In genomic region chr1:28648493-28649238, GRCh38 we compare ENCODE assay signal across 1 cellular context.
TF ChIP-seq lines count a peak whose summit lies in the region.

Gene RNU11, plus strand, starts transcription at chr1:28648600.

TF ChIP-seq in HepG2, 621 proteins besides CTCF, POLR2A, EP300 and RAD21 (continued from another document and continues in another):
- TF ChIP-seq RARG (CRISPR knock-in tag; IDR thresholded peaks at IDR 0.05; ENCODE audit: low read depth) (peak; percentile 96; the same call in 1 of the 2 replicates), ZKSCAN8 (CRISPR knock-in tag; IDR thresholded peaks at IDR 0.05; ENCODE audit: borderline replicate concordance) (peak; percentile 93; the same call in 1 of the 2 replicates), ZNF687 (CRISPR knock-in tag; IDR thresholded peaks at IDR 0.05) (no peak), HNRNPUL1 (IDR thresholded peaks at IDR 0.05; ENCODE audit: low read depth, low read length) (no peak), ZNF792 (CRISPR knock-in tag; IDR thresholded peaks at IDR 0.05) (peak; percentile 87), ZFP36L2 (CRISPR knock-in tag; IDR thresholded peaks at IDR 0.05) (no peak), SIN3A (IDR thresholded peaks at IDR 0.05; ENCODE audit: borderline replicate concordance, low read depth, low read length) (peak; percentile 98), FOXO4 (CRISPR knock-in tag; conservative IDR thresholded peaks at IDR 0.05) (no peak), ELF1 (CRISPR knock-in tag; IDR thresholded peaks at IDR 0.05) (peak; percentile 53), ERF (CRISPR knock-in tag; IDR thresholded peaks at IDR 0.05) (peak; percentile 88), AKNA (CRISPR knock-in tag; IDR thresholded peaks at IDR 0.05; ENCODE audit: borderline replicate concordance) (0 out of 2 replicates have a peak, but pooled peaks have one; percentile 67), SRSF1 (optimal IDR thresholded peaks at IDR 0.05; ENCODE audit: low read depth, low read length) (peak; percentile 46), KLF13 (CRISPR knock-in tag; IDR thresholded peaks at IDR 0.05) (no peak), DMAP1 (CRISPR knock-in tag; IDR thresholded peaks at IDR 0.05) (no peak; the same call in none of the 2 replicates), HDAC1 (CRISPR knock-in tag; IDR thresholded peaks at IDR 0.05) (no peak), ZNF136 (CRISPR knock-in tag; IDR thresholded peaks at IDR 0.05; ENCODE audit: low read depth) (no peak; the same call in 1 of the 2 replicates), HIC2 (CRISPR knock-in tag; IDR thresholded peaks at IDR 0.05; ENCODE audit: low read depth) (0 out of 2 replicates have a peak, but pooled peaks have one; percentile 29), NAIF1 (CRISPR knock-in tag; IDR thresholded peaks at IDR 0.05; ENCODE audit: borderline replicate concordance) (peak; percentile 96), ZNF704 (CRISPR knock-in tag; IDR thresholded peaks at IDR 0.05; ENCODE audit: borderline replicate concordance) (no peak), MED8 (CRISPR knock-in tag; IDR thresholded peaks at IDR 0.05; ENCODE audit: insufficient replicate concordance) (peak; percentile 100), ZBTB20 (CRISPR knock-in tag; IDR thresholded peaks at IDR 0.05; ENCODE audit: borderline replicate concordance, low read depth) (no peak), ZUFSP (CRISPR knock-in tag; IDR thresholded peaks at IDR 0.05; ENCODE audit: borderline replicate concordance) (no peak), SNAI1 (CRISPR knock-in tag; IDR thresholded peaks at IDR 0.05; ENCODE audit: borderline replicate concordance) (no peak), ZNF205 (CRISPR knock-in tag; IDR thresholded peaks at IDR 0.05) (peak; percentile 92), KAT2B (IDR thresholded peaks at IDR 0.05; ENCODE audit: borderline replicate concordance, low read depth, low read length) (no peak), DNMT3B (CRISPR knock-in tag; conservative IDR thresholded peaks at IDR 0.05) (peak; percentile 95), HMGA1 (CRISPR knock-in tag; conservative IDR thresholded peaks at IDR 0.05) (no peak), ZNF850 (CRISPR knock-in tag; conservative IDR thresholded peaks at IDR 0.05) (no peak), RBM22 (optimal IDR thresholded peaks at IDR 0.05; ENCODE audit: low read length) (peak; percentile 99), ZEB1 (IDR thresholded peaks at IDR 0.05; ENCODE audit: insufficient replicate concordance, low read depth) (no peak), ZNF639 (CRISPR knock-in tag; conservative IDR thresholded peaks at IDR 0.05) (peak; percentile 73; the same call in 1 of the 2 replicates), PHF5A (CRISPR knock-in tag; IDR thresholded peaks at IDR 0.05; ENCODE audit: low read depth, unreplicated experiment) (peak; percentile 99), ZBTB43 (CRISPR knock-in tag; conservative IDR thresholded peaks at IDR 0.05) (peak; percentile 84), NFKB2 (CRISPR knock-in tag; IDR thresholded peaks at IDR 0.05; ENCODE audit: borderline replicate concordance) (no peak; the same call in none of the 2 replicates)
